Comparison of ENCODE assay signal across 8 cellular contexts in the genomic region with DNA sequence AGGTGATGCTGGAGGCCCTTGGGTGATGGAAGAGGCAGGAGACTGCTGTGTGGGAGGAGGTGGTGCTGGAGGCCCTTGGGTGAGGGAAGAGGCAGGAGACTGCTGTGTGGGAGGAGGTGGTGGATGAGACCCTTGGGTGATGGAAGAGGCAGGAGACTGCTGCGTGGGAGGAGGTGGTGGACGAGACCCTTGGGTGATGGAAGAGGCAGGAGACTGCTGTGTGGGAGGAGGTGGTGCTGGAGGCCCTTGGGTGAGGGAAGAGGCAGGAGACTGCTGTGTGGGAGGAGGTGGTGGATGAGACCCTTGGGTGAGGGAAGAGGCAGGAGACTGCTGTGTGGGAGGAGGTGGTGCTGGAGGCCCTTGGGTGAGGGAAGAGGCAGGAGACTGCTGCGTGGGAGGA.
A peak's percentile ranks its signal among the peaks of the same experiment; 100 is the strongest.
DNase-seq lines count a peak whose midpoint lies in the region; ATAC-seq and TF ChIP-seq lines count a peak whose summit lies in the region.
"Not testable (repeated sequence)": the region's sequence is repeated elsewhere in the genome, so short reads cannot be mapped to it uniquely, and the experiment has no call there.

No MANE protein-coding gene starts in this region.

- H3K36me3 ChIP-seq in gastroesophageal sphincter = peaks cover 0 to 11% of the 10 kb centered on the region in 2 donors
- H3K36me3 ChIP-seq in mesendoderm (ENCODE audit: control insufficient read depth, insufficient read depth, low read length); gastrocnemius medialis; tibial artery: not testable (repeated sequence)

- H3K4me3 ChIP-seq in gastroesophageal sphincter; mesendoderm (ENCODE audit: low read length); gastrocnemius medialis; tibial artery: not testable (repeated sequence)

- H2BK120ac ChIP-seq in mesendoderm (ENCODE audit: low read depth, low read length) = not testable (repeated sequence)

- peaks cover 38% of the 10 kb centered on the region for H3K36me3 Mint-ChIP-seq in CD4-positive, alpha-beta T cell (ENCODE audit: low read depth)
- H3K36me3 Mint-ChIP-seq in T-cell = peaks cover 12% of the 10 kb centered on the region
- peaks cover 7 to 42% of the 10 kb centered on the region in 2 donors for H3K36me3 Mint-ChIP-seq in activated naive CD4-positive, alpha-beta T cell treated with anti-CD3 and anti-CD28 coated beads, Interleukin-2, amount 50 U/mL, for 72 hours

- H3K4me1 ChIP-seq in gastroesophageal sphincter = peaks cover 2 to 39% (median 24%) of the 10 kb centered on the region in 3 donors
- not testable (repeated sequence) for H3K4me1 ChIP-seq in mesendoderm (ENCODE audit: control insufficient read depth, low read depth, low read length)
- H3K4me1 ChIP-seq in gastrocnemius medialis = peaks cover 23 to 32% of the 10 kb centered on the region in 2 donors
- H3K4me1 ChIP-seq in tibial artery = peaks cover 0 to 30% (median 28%) of the 10 kb centered on the region in 4 donors

- H3K4me3 Mint-ChIP-seq in CD4-positive, alpha-beta T cell = not testable (repeated sequence)
- H3K4me3 Mint-ChIP-seq in T-cell = peak overlapping the region in 1 of 3 donors; percentile 77

- H4K5ac ChIP-seq in mesendoderm (ENCODE audit: low read length) = not testable (repeated sequence)

- not testable (repeated sequence) for H3K27ac ChIP-seq in CD4-positive, alpha-beta T cell (ENCODE audit: low read depth, low read length); mesendoderm (ENCODE audit: low read depth, low read length)
- H3K27ac ChIP-seq in gastroesophageal sphincter (peak overlapping the region in 3 of 4 donors; percentile 88 to 92 (median 90)), gastrocnemius medialis (peak overlapping the region; percentile 88 to 90 (median 90)), tibial artery (peak overlapping the region; percentile 88 to 96)

- H3K9me3 Mint-ChIP-seq in CD4-positive, alpha-beta T cell; T-cell; activated naive CD4-positive, alpha-beta T cell treated with anti-CD3 and anti-CD28 coated beads, Interleukin-2, amount 50 U/mL, for 72 hours: not testable (repeated sequence)

- not testable (repeated sequence) for H3K18ac ChIP-seq in mesendoderm (ENCODE audit: low read length)

- not testable (repeated sequence) for H4K8ac ChIP-seq in mesendoderm (ENCODE audit: low read depth, low read length)

- in situ Hi-C loops in gastrocnemius medialis (cut with MboI; ENCODE audit: low sequenced_read_pairs in 4 of 4) = loop anchor here in 2 of 4 donors (10.0 kb wide), 1 partner anchor 101 kb away; no protein-coding TSS in a partner anchor

- not testable (repeated sequence) for DNase-seq in CD4-positive, alpha-beta T cell; T-cell; mesendoderm; gastrocnemius medialis
- DNase-seq in activated CD8-positive, alpha-beta memory T cell treated with anti-CD3 and anti-CD28 coated beads, Interleukin-2, amount 50 U/mL, for 48 hours = peak; percentile 41
- peak in 1 of 2 donors; percentile 20 for DNase-seq in activated naive CD4-positive, alpha-beta T cell treated with anti-CD3 and anti-CD28 coated beads, Interleukin-2, amount 50 U/mL, for 72 hours (ENCODE audit: low spot score in 2 of 2)
- peak in 1 of 2 donors; percentile 33 for DNase-seq in tibial artery

- not testable (repeated sequence) for H3K4ac ChIP-seq in mesendoderm (ENCODE audit: low read depth, low read length)

- not testable (repeated sequence) for H2AK5ac ChIP-seq in mesendoderm (ENCODE audit: low read length)

- H3K56ac ChIP-seq in mesendoderm (ENCODE audit: low read length) = peak overlapping the region; percentile 87

- not testable (repeated sequence) for H3K9ac ChIP-seq in mesendoderm (ENCODE audit: low read length)

- TF ChIP-seq POLR2A in gastroesophageal sphincter (IDR thresholded peaks at IDR 0.05); gastrocnemius medialis (IDR thresholded peaks at IDR 0.05): not testable (repeated sequence)

- not testable (repeated sequence) for ATAC-seq in CD4-positive, alpha-beta T cell (ENCODE audit: poor library complexity); T-cell (replicated peaks in 1 of 4); activated naive CD4-positive, alpha-beta T cell treated with anti-CD3 and anti-CD28 coated beads, Interleukin-2, amount 50 U/mL, for 72 hours; gastroesophageal sphincter; gastrocnemius medialis

- H2BK15ac ChIP-seq in mesendoderm (replicated peaks; ENCODE audit: low read depth) = not testable (repeated sequence)

- H3K79me1 ChIP-seq in mesendoderm (ENCODE audit: low read length) = not testable (repeated sequence)

- not testable (repeated sequence) for H3K27me3 ChIP-seq in CD4-positive, alpha-beta T cell (ENCODE audit: control insufficient read depth, insufficient read depth, low read length); gastroesophageal sphincter; mesendoderm (ENCODE audit: insufficient read depth, low read length, poor library complexity); gastrocnemius medialis; tibial artery

- intact Hi-C loops in CD4-positive, alpha-beta T cell (cut with DNase I, micrococcal nuclease) = loop anchor here in 1 of 2 experiments (5.0 kb wide), 1 partner anchor 38 kb away; no protein-coding TSS in a partner anchor
- intact Hi-C loops in gastrocnemius medialis (cut with DNase I; ENCODE audit: low total_unique reads) (loop anchor here (5.0 to 10.0 kb wide), 2 partner anchors 63 to 529 kb away; partner anchors contain the start of gene RBFA), tibial artery (cut with DNase I; ENCODE audit: low total_unique reads) (loop anchor here (5.0 kb wide), 1 partner anchor 103 kb away; no protein-coding TSS in a partner anchor)

- not testable (repeated sequence) for H3K79me2 ChIP-seq in mesendoderm (ENCODE audit: control insufficient read depth, insufficient read depth, low read length)

- not testable (repeated sequence) for TF ChIP-seq EP300 in gastroesophageal sphincter (IDR thresholded peaks at IDR 0.05)

- TF ChIP-seq CTCF in CD4-positive, alpha-beta T cell (IDR thresholded peaks at IDR 0.05); gastroesophageal sphincter (IDR thresholded peaks at IDR 0.05); gastrocnemius medialis (IDR thresholded peaks at IDR 0.05 in 4 of 5, conservative IDR thresholded peaks at IDR 0.05 in 1 of 5); tibial artery (IDR thresholded peaks at IDR 0.05): not testable (repeated sequence)

- H2BK5ac ChIP-seq in mesendoderm (ENCODE audit: low read length) = not testable (repeated sequence)

- peaks cover 73% of the 10 kb centered on the region for H3K4me1 Mint-ChIP-seq in CD4-positive, alpha-beta T cell (ENCODE audit: low read depth)
- peaks cover 58 to 70% (median 61%) of the 10 kb centered on the region in 3 donors for H3K4me1 Mint-ChIP-seq in T-cell

- POLR2A ChIA-PET in CD4-positive, alpha-beta T cell (lab: Charles Lee) = interaction anchor here (1.3 kb wide), 1 partner anchor 112 kb away, joined by 3 read pairs; no protein-coding TSS in a partner anchor
- POLR2A ChIA-PET in T-cell (lab: Charles Lee) = not testable (repeated sequence)

- H3K9me3 ChIP-seq in CD4-positive, alpha-beta T cell (ENCODE audit: control insufficient read depth, low read length); gastroesophageal sphincter; gastrocnemius medialis; tibial artery: not testable (repeated sequence)

- H3K4me2 ChIP-seq in mesendoderm (ENCODE audit: low read length) = not testable (repeated sequence)

- H3K27me3 Mint-ChIP-seq in CD4-positive, alpha-beta T cell; T-cell: not testable (repeated sequence)

- CTCF ChIA-PET in CD4-positive, alpha-beta T cell (lab: Charles Lee); T-cell (lab: Charles Lee): not testable (repeated sequence)

- peak overlapping the region; percentile 94 for H3K27ac Mint-ChIP-seq in CD4-positive, alpha-beta T cell
- H3K27ac Mint-ChIP-seq in T-cell = peak overlapping the region; percentile 36 to 89
- peak overlapping the region; percentile 90 to 95 for H3K27ac Mint-ChIP-seq in activated naive CD4-positive, alpha-beta T cell treated with anti-CD3 and anti-CD28 coated beads, Interleukin-2, amount 50 U/mL, for 72 hours

- 88 to 95% methylated on average over 3 of the region's 3 CpGs for WGBS in gastroesophageal sphincter (ENCODE audit: low coverage in 1 of 2), 2 donors
- no CpG with 5 or more reads among the region's 3 CpGs for WGBS in mesendoderm (ENCODE audit: extremely low coverage, insufficient coverage, low lambda C conversion rate)

- H3K23ac ChIP-seq in mesendoderm (ENCODE audit: low read length) = not testable (repeated sequence)
